In genomic region chr3:24460974-24461373, GRCh38 we compare ENCODE assay signal across 19 cellular contexts. TPM values are rescaled to one million over a fixed set of nuclear protein-coding genes. Genes with fewer than 3 reads are reported as not detected.
DNase-seq lines count a peak whose midpoint lies in the region; ATAC-seq, FAIRE-seq and TF ChIP-seq lines count a peak whose summit lies in the region.
"Had no signal": no experiment of that assay in that cellular context is flagged by ENCODE, and none has a peak within 500 bp of the region (broad histone marks: within the 10 kb centered on the region; RNA-seq: fewer than 3 reads in every experiment).

No MANE protein-coding gene starts in this region.

- no peak for TF ChIP-seq POLR2A in adrenal gland (IDR thresholded peaks at IDR 0.05)

- H3K27ac ChIP-seq in adrenal gland, result peak overlapping the region in 3 of 5 donors; percentile 10 to 65 (median 53)
- H3K27ac ChIP-seq in coronary artery, result peak overlapping the region; percentile 52 to 58
- no peak overlapping the region for H3K27ac ChIP-seq in lower lobe of right lung
- peak overlapping the region in 1 of 2 donors; percentile 48 for H3K27ac ChIP-seq in thoracic aorta

- H3K9me3 ChIP-seq in adrenal gland (replicated peaks in 1 of 3) (no peaks in the 10 kb centered on the region), lower lobe of right lung (no peaks in the 10 kb centered on the region), thoracic aorta (no peaks in the 10 kb centered on the region)

- TF ChIP-seq CTCF in adrenal gland (IDR thresholded peaks at IDR 0.05) (no peak), coronary artery (IDR thresholded peaks at IDR 0.05) (no peak), lower lobe of right lung (IDR thresholded peaks at IDR 0.05) (no peak), thoracic aorta (IDR thresholded peaks at IDR 0.05) (no peak)

- WGBS in adrenal gland, 4 donors, result 69 to 85% (median 78%) methylated on average over 2 of the region's 2 CpGs

- H3K4me3 ChIP-seq in adrenal gland, result no peak overlapping the region
- no peak overlapping the region for H3K4me3 ChIP-seq in coronary artery
- H3K4me3 ChIP-seq in lower lobe of right lung, result no peak overlapping the region
- no peak overlapping the region for H3K4me3 ChIP-seq in thoracic aorta

- H3K4me1 ChIP-seq in adrenal gland (replicated peaks in 1 of 2) (peaks cover 12% of the 10 kb centered on the region in 2 donors), lower lobe of right lung (no peaks in the 10 kb centered on the region), thoracic aorta (ENCODE audit: control insufficient read depth in 1 of 2, low read depth in 2 of 2) (peaks cover 14 to 29% of the 10 kb centered on the region in 2 donors)

- ATAC-seq in lower lobe of right lung (peak; percentile 59 to 87), thoracic aorta (ENCODE audit: insufficient number of reproducible peaks, low FRiP score, low read depth) (peak; percentile 64), GM21381 (IDR thresholded peaks at IDR 0.05; ENCODE audit: unreplicated experiment) (no peak)
- ATAC-seq: Panc1 had no signal

- H3K36me3 ChIP-seq in adrenal gland (replicated peaks in 1 of 2) (no peaks in the 10 kb centered on the region), lower lobe of right lung (no peaks in the 10 kb centered on the region), thoracic aorta (no peaks in the 10 kb centered on the region)

- FAIRE-seq in RCC 7860 (lab: Jason Lieb, UNC), result no peak
- FAIRE-seq: GM12892, H54 had no signal

- DNase-seq in adrenal gland, result peak in 5 of 7 donors; percentile 32 to 52 (median 34)
- DNase-seq in coronary artery (ENCODE audit: low spot score), result no peak
- no peak for DNase-seq in lower lobe of right lung
- DNase-seq in thoracic aorta (ENCODE audit: low spot score), result no peak
- DNase-seq in RCC 7860 (ENCODE audit: low spot score), result no peak
- DNase-seq in DMS79 (lab: John Stamatoyannopoulos, UW), result no peak
- DNase-seq: COR-L47, IMR-90, Karpas-422, MM.1S, NCI-H1092 treated with DMSO at 0.1 percent for 48 hours, NCI-H2107, NCI-H2227 treated with DMSO at 0.1 percent for 48 hours, NCI-H524 treated with DMSO at 0.1 percent for 48 hours, SHP77 had no signal

- intact Hi-C loops in adrenal gland (cut with DNase I), result no loop called here
- intact Hi-C loops in lower lobe of right lung (cut with DNase I), result no loop called here

- no peaks in the 10 kb centered on the region for H3K27me3 ChIP-seq in adrenal gland
- H3K27me3 ChIP-seq in lower lobe of right lung (ENCODE audit: low read depth), result no peaks in the 10 kb centered on the region
- H3K27me3 ChIP-seq in thoracic aorta (replicated peaks; ENCODE audit: insufficient read depth), result no peaks in the 10 kb centered on the region

RNA-seq across cellular contexts. Expression of gene THRB, which starts 33.7 kb away (rescaled TPM):
- 10 to 100 TPM in 6 of 8 donors, 1 to 10 TPM in 2; 9.4 to 30.7 (median 19.0) TPM for total RNA-seq in adrenal gland
- polyA plus RNA-seq in adrenal gland, result 1 to 10 TPM; 3.0 to 8.9 (median 4.8) TPM
- total RNA-seq in lower lobe of right lung, result 14.6 TPM
- 10 to 100 TPM; 40.3 to 65.6 TPM for total RNA-seq in thoracic aorta
- polyA plus RNA-seq: IMR-90 had no signal

Comparison
In these comparisons a context has a peak if more than half of its experiments do, and no peak if none do; other contexts are left out.
1. DNase-seq: peak in adrenal gland (5 of 7); none in coronary artery (single experiment), lower lobe of right lung (single experiment), thoracic aorta (single experiment), RCC 7860 (single experiment) and DMS79 (single experiment).